8 cellular contexts compared by ENCODE assay signal in genomic region chr1:83761084-83761760, GRCh38.
A peak's percentile ranks its signal among the peaks of the same experiment; 100 is the strongest.
DNase-seq lines count a peak whose midpoint lies in the region; ATAC-seq and TF ChIP-seq lines count a peak whose summit lies in the region.

No MANE protein-coding gene starts in this region.

- no TSS peak for BruUV-seq in MCF 10A (replicated peaks; lab: Mats Ljungman, UMichigan)

- DNase-seq in left kidney (ENCODE audit: low read depth, low spot score) (peak; percentile 94), NCI-H1092 (lab: John Stamatoyannopoulos, UW) (no peak), occipital lobe (lab: John Stamatoyannopoulos, UW) (no peak), MCF 10A (ENCODE audit: unreplicated experiment) (no peak), COLO829 (ENCODE audit: low spot score) (no peak)

- H3K4me3 Mint-ChIP-seq in MCF 10A (ENCODE audit: unreplicated experiment): no peak overlapping the region

- H3K9me3 Mint-ChIP-seq in MCF 10A (ENCODE audit: unreplicated experiment): no peaks in the 10 kb centered on the region

- CTCF ChIA-PET in MCF 10A (lab: Yijun Ruan, JAX): interaction anchor here (0.7 kb wide), 1 partner anchor 35 kb away, joined by 3 read pairs; no protein-coding TSS in a partner anchor

- H3K27ac Mint-ChIP-seq in MCF 10A (ENCODE audit: low read depth, unreplicated experiment): no peak overlapping the region

- no peak for TF ChIP-seq CTCF in MCF 10A (IDR thresholded peaks at IDR 0.05; ENCODE audit: unreplicated experiment)

- H3K36me3 Mint-ChIP-seq in MCF 10A (ENCODE audit: insufficient read depth, unreplicated experiment): no peaks in the 10 kb centered on the region

- no peaks in the 10 kb centered on the region for H3K27me3 Mint-ChIP-seq in MCF 10A (ENCODE audit: insufficient read depth, unreplicated experiment)

- ATAC-seq in GM18873 (IDR thresholded peaks at IDR 0.05; ENCODE audit: low FRiP score, unreplicated experiment) (peak; percentile 99), GM21576 (IDR thresholded peaks at IDR 0.05; ENCODE audit: unreplicated experiment) (peak; percentile 100), HG03521 (IDR thresholded peaks at IDR 0.05; ENCODE audit: unreplicated experiment) (peak; percentile 98)

- intact Hi-C loops in MCF 10A (cut with micrococcal nuclease): no loop called here

- H3K4me1 Mint-ChIP-seq in MCF 10A (ENCODE audit: insufficient read depth, unreplicated experiment): no peaks in the 10 kb centered on the region

- POLR2A ChIA-PET in MCF 10A (lab: Yijun Ruan, JAX): interaction anchor here (0.6 to 1.3 kb wide), 3 partner anchors 8 to 20 kb away, joined by 3 read pairs; no protein-coding TSS in a partner anchor
